ENCODE assay signal across 27 cellular contexts in the genomic region with DNA sequence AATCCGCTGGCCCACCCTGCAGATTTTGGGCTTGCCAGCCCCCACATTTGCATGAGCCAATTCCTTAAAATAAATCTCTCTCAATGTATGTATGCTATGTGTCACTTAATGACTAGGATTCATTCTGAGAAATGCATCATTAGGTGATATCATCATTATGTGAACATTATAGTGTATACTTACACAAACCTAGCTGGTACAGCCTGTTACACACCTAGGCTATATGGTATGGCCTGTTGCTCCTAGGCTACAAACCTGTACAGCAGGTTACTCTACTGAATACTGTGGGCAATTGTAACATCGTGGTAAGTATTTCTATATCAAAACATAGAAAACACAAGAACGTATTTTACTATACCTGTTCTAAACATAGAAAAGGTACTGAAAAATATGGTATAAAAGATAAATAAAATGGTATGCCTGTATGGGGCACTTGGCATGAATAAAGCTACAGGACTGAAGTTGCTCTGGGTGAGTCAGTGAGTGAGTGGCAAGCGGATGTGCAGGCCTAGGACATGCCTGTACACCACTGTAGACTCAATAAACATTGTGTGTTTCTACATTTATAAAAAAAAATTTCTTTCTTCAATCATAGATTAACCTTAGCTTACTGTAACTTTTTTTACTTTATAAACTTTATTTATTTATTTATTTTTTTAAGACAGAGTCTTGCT.
DNase-seq lines count a peak whose midpoint lies in the region; ATAC-seq, FAIRE-seq and TF ChIP-seq lines count a peak whose summit lies in the region.
"Had no signal": no experiment of that assay in that cellular context is flagged by ENCODE, and none has a peak within 500 bp of the region (broad histone marks: within the 10 kb centered on the region; RNA-seq: fewer than 3 reads in every experiment).

No MANE protein-coding gene starts in this region.

- TF ChIP-seq CTCF in epithelial cell of esophagus (IDR thresholded peaks at IDR 0.05; ENCODE audit: insufficient read depth, low read depth, low read length, missing control alignments) (no peak), keratinocyte (optimal IDR thresholded peaks at IDR 0.05 in 1 of 3, IDR thresholded peaks at IDR 0.05 in 1 of 3, conservative IDR thresholded peaks at IDR 0.05 in 1 of 3; ENCODE audit: extremely low read depth in 1 of 3, insufficient read depth in 2 of 3, low read length in 3 of 3) (no peak)

- no peaks in the 10 kb centered on the region for H4K20me1 ChIP-seq in keratinocyte (ENCODE audit: control insufficient read depth, extremely low read depth, insufficient read depth, low read length)

- no peak overlapping the region for H3K9ac ChIP-seq in keratinocyte (ENCODE audit: control insufficient read depth, extremely low read depth, insufficient read depth, low read length)
- H3K9ac ChIP-seq: SK-N-SH had no signal

- peak overlapping the region; percentile 45 for H3K4me2 ChIP-seq in keratinocyte (ENCODE audit: control insufficient read depth, extremely low read depth, insufficient read depth, low read depth, low read length)
- H3K4me2 ChIP-seq: SK-N-SH had no signal

- FAIRE-seq in HTR-8/SVneo (lab: Jason Lieb, UNC) (peak; percentile 4), keratinocyte (lab: Jason Lieb, UNC) (peak; percentile 77)
- FAIRE-seq: GM12878, H1 had no signal

- peaks cover 37% of the 10 kb centered on the region for H3K4me1 ChIP-seq in keratinocyte (ENCODE audit: control insufficient read depth, extremely low read depth, insufficient read depth, low read length)
- H3K4me1 ChIP-seq: Caco-2 had no signal

- H3K36me3 ChIP-seq in MG63 (no peaks in the 10 kb centered on the region), keratinocyte (ENCODE audit: control insufficient read depth in 2 of 2, extremely low read depth in 1 of 2, insufficient read depth in 2 of 2, low read length in 2 of 2) (no peaks in the 10 kb centered on the region)

- H3K9me3 ChIP-seq in MG63: no peaks in the 10 kb centered on the region; the same call in 1 of the 2 replicates
- no peaks in the 10 kb centered on the region for H3K9me3 ChIP-seq in keratinocyte (ENCODE audit: control insufficient read depth, low read depth, low read length)
- H3K9me3 ChIP-seq: Caco-2, SK-N-SH had no signal

- DNase-seq in HTR-8/SVneo (ENCODE audit: insufficient read length, low spot score) (no peak), MG63 (peak; percentile 23), epithelial cell of esophagus (ENCODE audit: low read depth) (peak; percentile 89), keratinocyte (ENCODE audit: low read depth, low spot score) (no peak)
- DNase-seq: Caco-2; CD8-positive, alpha-beta T cell; EL; GDM1; HCEC 1CT; KBM-7; NCI-H1092; NCI-H1417 treated with DMSO at 0.1 percent for 48 hours; NCI-H1694 treated with DMSO at 0.1 percent for 48 hours; NCI-H2081 treated with DMSO at 0.1 percent for 48 hours; NCI-H2171; NCI-H226; NCI-H510A; NCI-H69; SK-N-SH; SW 1271 had no signal

- H3K27me3 ChIP-seq in MG63: no peaks in the 10 kb centered on the region
- H3K27me3 ChIP-seq in keratinocyte (ENCODE audit: control insufficient read depth, extremely low read depth, insufficient read depth, low read length): no peaks in the 10 kb centered on the region

- H3K4me3 ChIP-seq in MG63: no peak overlapping the region
- H3K4me3 ChIP-seq in epithelial cell of esophagus (ENCODE audit: low read length): no peak overlapping the region
- H3K4me3 ChIP-seq in keratinocyte (ENCODE audit: control insufficient read depth in 2 of 3, extremely low read depth in 1 of 3, insufficient read depth in 2 of 3, low read depth in 1 of 3, low read length in 3 of 3): no peak overlapping the region
- H3K4me3 ChIP-seq: GM12878 had no signal

- H3K79me2 ChIP-seq in keratinocyte (ENCODE audit: control insufficient read depth, insufficient read depth, low read length): no peaks in the 10 kb centered on the region

- no peak for ATAC-seq in HG03039 (IDR thresholded peaks at IDR 0.05; ENCODE audit: unreplicated experiment)
- no peak for ATAC-seq in HG02763 (IDR thresholded peaks at IDR 0.05; ENCODE audit: unreplicated experiment)
- no peak for ATAC-seq in HG03520 (IDR thresholded peaks at IDR 0.05; ENCODE audit: unreplicated experiment)
- ATAC-seq: CD8-positive, alpha-beta T cell; GM12878; Panc1 had no signal

- H2AFZ ChIP-seq in keratinocyte (ENCODE audit: control insufficient read depth, low read length): no peak overlapping the region

- dilution Hi-C loops in keratinocyte (cut with MboI; ENCODE audit: extremely low pct_ligation_motif_present, low sequenced_read_pairs): no loop called here

- no peaks in the 10 kb centered on the region for H3K9me1 ChIP-seq in keratinocyte (ENCODE audit: control insufficient read depth, extremely low read depth, insufficient read depth, low read length)

- H3K27ac ChIP-seq in keratinocyte (ENCODE audit: control insufficient read depth, insufficient read depth, low read length): peak overlapping the region; percentile 73
- H3K27ac ChIP-seq: C4-2B had no signal

Comparison
In these comparisons a context has a peak if more than half of its experiments do, and no peak if none do; other contexts are left out.
1. DNase-seq: peak in MG63 (single experiment) and epithelial cell of esophagus (single experiment); none in HTR-8/SVneo (single experiment) and keratinocyte (single experiment).